17 cellular contexts compared by ENCODE assay signal in genomic region chr10:106959521-106959920, GRCh38.
DNase-seq lines count a peak whose midpoint lies in the region; ATAC-seq lines count a peak whose summit lies in the region.
"Had no signal": no experiment of that assay in that cellular context is flagged by ENCODE, and none has a peak within 500 bp of the region (broad histone marks: within the 10 kb centered on the region; RNA-seq: fewer than 3 reads in every experiment).

No MANE protein-coding gene starts in this region.

- H3K9ac ChIP-seq in subcutaneous abdominal adipose tissue (ENCODE audit: low read length in 5 of 5), result peak overlapping the region in 1 of 5 donors; percentile 39
- H3K9ac ChIP-seq: KMS-11, neural progenitor cell had no signal

- peak overlapping the region in 4 of 5 donors; percentile 7 to 45 (median 18) for H3K4me3 ChIP-seq in subcutaneous abdominal adipose tissue (ENCODE audit: low read depth in 1 of 5, low read length in 5 of 5)
- H3K4me3 ChIP-seq: neural progenitor cell had no signal

- peaks cover 0 to 20% (median 15%) of the 10 kb centered on the region in 5 donors for H3K4me1 ChIP-seq in subcutaneous abdominal adipose tissue (ENCODE audit: control insufficient read depth in 5 of 5, insufficient read depth in 5 of 5, low read length in 5 of 5)

- no peak for DNase-seq in NAMALWA (ENCODE audit: low spot score)
- no peak for DNase-seq in epidermal melanocyte (ENCODE audit: insufficient read length, low spot score)
- DNase-seq in HK-2 (ENCODE audit: unreplicated experiment), result no peak
- DNase-seq: activated CD4-positive, alpha-beta T cell treated with anti-CD3 and anti-CD28 coated beads for 4 hours; dermis blood vessel endothelial cell; mesendoderm; NCI-H1694 treated with DMSO at 0.1 percent for 48 hours; NCI-H526; stimulated activated naive CD4-positive, alpha-beta T cell had no signal

- no peak overlapping the region for H3K27ac ChIP-seq in subcutaneous abdominal adipose tissue (ENCODE audit: low read depth, low read length)
- H3K27ac ChIP-seq: C4-2B, KMS-11, neural progenitor cell had no signal

- H3K27me3 ChIP-seq in subcutaneous abdominal adipose tissue (ENCODE audit: control insufficient read depth in 5 of 5, insufficient read depth in 4 of 5, low read length in 5 of 5), result no peaks in the 10 kb centered on the region
- H3K27me3 ChIP-seq: neural progenitor cell had no signal

- H3K9me3 ChIP-seq in subcutaneous abdominal adipose tissue (ENCODE audit: control insufficient read depth in 5 of 5, low read length in 5 of 5), result no peaks in the 10 kb centered on the region

- ATAC-seq in GM18870 (IDR thresholded peaks at IDR 0.05; ENCODE audit: unreplicated experiment), result peak; percentile 36
- ATAC-seq in GM21717 (IDR thresholded peaks at IDR 0.05; ENCODE audit: unreplicated experiment), result peak; percentile 63
- ATAC-seq in HG03175 (IDR thresholded peaks at IDR 0.05; ENCODE audit: unreplicated experiment), result peak; percentile 53
- ATAC-seq: sciatic nerve had no signal

- no peaks in the 10 kb centered on the region for H3K36me3 ChIP-seq in subcutaneous abdominal adipose tissue (ENCODE audit: control insufficient read depth in 5 of 5, insufficient read depth in 5 of 5, low read length in 5 of 5)
- H3K36me3 ChIP-seq: neural progenitor cell had no signal
